In genomic region chr21:43585924-43586411, GRCh38 we compare ENCODE assay signal across 8 cellular contexts.
A peak's percentile ranks its signal among the peaks of the same experiment; 100 is the strongest.
DNase-seq lines count a peak whose midpoint lies in the region; ATAC-seq and TF ChIP-seq lines count a peak whose summit lies in the region.

No MANE protein-coding gene starts in this region.

- peak overlapping the region; percentile 27; the same call in 1 of the 2 replicates for H3K27ac Mint-ChIP-seq in GM23338

- TF ChIP-seq POLR2A in gastrocnemius medialis (IDR thresholded peaks at IDR 0.05), result peak in 1 of 2 donors; percentile 25

- H3K36me3 Mint-ChIP-seq in GM23338 (ENCODE audit: low read depth), result no peaks in the 10 kb centered on the region; the same call in 2 of the 3 replicates

- no peaks in the 10 kb centered on the region for H3K4me1 ChIP-seq in GM23338 (ENCODE audit: insufficient read depth)
- H3K4me1 ChIP-seq in heart right ventricle, result peaks cover 5 to 21% (median 18%) of the 10 kb centered on the region in 9 donors
- peaks cover 18 to 25% of the 10 kb centered on the region in 2 donors for H3K4me1 ChIP-seq in gastrocnemius medialis

- TF ChIP-seq CTCF in GM23338 (conservative IDR thresholded peaks at IDR 0.05; ENCODE audit: low read depth in 2 of 2) (no peak), heart right ventricle (IDR thresholded peaks at IDR 0.05) (no peak), gastrocnemius medialis (IDR thresholded peaks at IDR 0.05 in 4 of 5, conservative IDR thresholded peaks at IDR 0.05 in 1 of 5) (no peak)

- H3K4me3 ChIP-seq in GM23338 (no peak overlapping the region), heart right ventricle (no peak overlapping the region), gastrocnemius medialis (no peak overlapping the region)

- no peak overlapping the region for H3K4me3 Mint-ChIP-seq in GM23338

- no peaks in the 10 kb centered on the region for H3K9me3 Mint-ChIP-seq in GM23338

- no peaks in the 10 kb centered on the region for H4K20me1 ChIP-seq in GM23338 (replicated peaks; ENCODE audit: insufficient read depth)

- H3K27me3 ChIP-seq in GM23338 (ENCODE audit: insufficient read depth), result no peaks in the 10 kb centered on the region
- no peaks in the 10 kb centered on the region for H3K27me3 ChIP-seq in heart right ventricle
- H3K27me3 ChIP-seq in gastrocnemius medialis, result no peaks in the 10 kb centered on the region

- 0 out of 2 replicates have a peak, but pooled peaks cover 4% of the 10 kb centered on the region for H3K9me2 ChIP-seq in GM23338 (ENCODE audit: insufficient read depth)

- ATAC-seq in GM23338 (peak; percentile 91), heart right ventricle (peak; percentile 88 to 99 (median 97)), gastrocnemius medialis (peak; percentile 98 to 99), HG02885 (IDR thresholded peaks at IDR 0.05; ENCODE audit: poor library complexity, unreplicated experiment) (no peak), GM21381 (IDR thresholded peaks at IDR 0.05; ENCODE audit: unreplicated experiment) (no peak)

- peak; percentile 85 for DNase-seq in GM23338 (ENCODE audit: low spot score)
- DNase-seq in SW 1271 (lab: John Stamatoyannopoulos, UW), result peak; percentile 95 to 96
- DNase-seq in heart right ventricle, result peak in 1 of 2 donors; percentile 53
- peak; percentile 75 to 81 for DNase-seq in gastrocnemius medialis
- no peak for DNase-seq in NCI-H1436 (lab: John Stamatoyannopoulos, UW)
- DNase-seq in medulla oblongata (ENCODE audit: extremely low spot score), result no peak

- H3K9me3 ChIP-seq in heart right ventricle (no peaks in the 10 kb centered on the region), gastrocnemius medialis (no peaks in the 10 kb centered on the region)

- no peak overlapping the region for H3K4me2 ChIP-seq in GM23338

- H3K79me2 ChIP-seq in GM23338 (replicated peaks; ENCODE audit: insufficient read depth), result no peaks in the 10 kb centered on the region

- H3K27me3 Mint-ChIP-seq in GM23338 (ENCODE audit: insufficient read depth, low read depth, poor library complexity), result peaks cover 5% of the 10 kb centered on the region

- WGBS in heart right ventricle, 2 donors, result 13 to 24% methylated on average over 9 of the region's 9 CpGs

- peaks cover 9% of the 10 kb centered on the region; the same call in 2 of the 3 replicates for H3K4me1 Mint-ChIP-seq in GM23338

- H2AFZ ChIP-seq in GM23338, result no peak overlapping the region

- H3K36me3 ChIP-seq in GM23338 (ENCODE audit: insufficient read depth) (no peaks in the 10 kb centered on the region), heart right ventricle (no peaks in the 10 kb centered on the region), gastrocnemius medialis (no peaks in the 10 kb centered on the region)

- H3K27ac ChIP-seq in GM23338 (ENCODE audit: low read depth), result no peak overlapping the region
- H3K27ac ChIP-seq in heart right ventricle, result peak overlapping the region; percentile 42 to 83 (median 60)
- H3K27ac ChIP-seq in gastrocnemius medialis, result peak overlapping the region; percentile 58 to 82 (median 70)

- H3F3A ChIP-seq in GM23338 (replicated peaks; ENCODE audit: low read depth), result no peaks in the 10 kb centered on the region

- in situ Hi-C loops in gastrocnemius medialis (cut with MboI; ENCODE audit: low sequenced_read_pairs in 4 of 4), result no loop called here

- intact Hi-C loops in heart right ventricle (cut with DNase I) (no loop called here), gastrocnemius medialis (cut with DNase I; ENCODE audit: low total_unique reads) (no loop called here)

TF ChIP-seq in GM23338, 12 proteins besides CTCF, POLR2A, EP300 and RAD21:
- no peak for TF ChIP-seq JUNB (IDR thresholded peaks at IDR 0.05; ENCODE audit: unreplicated experiment)

Comparison
In these comparisons a context has a peak if more than half of its experiments do, and no peak if none do; other contexts are left out.
1. ATAC-seq: peak in GM23338 (single experiment), heart right ventricle (8 of 8) and gastrocnemius medialis (2 of 2); none in HG02885 (single experiment) and GM21381 (single experiment).
2. DNase-seq: peak in GM23338 (single experiment), SW 1271 (2 of 2) and gastrocnemius medialis (2 of 2); none in NCI-H1436 (single experiment) and medulla oblongata (single experiment).